ENCODE assay signal across 29 cellular contexts in the genomic region with DNA sequence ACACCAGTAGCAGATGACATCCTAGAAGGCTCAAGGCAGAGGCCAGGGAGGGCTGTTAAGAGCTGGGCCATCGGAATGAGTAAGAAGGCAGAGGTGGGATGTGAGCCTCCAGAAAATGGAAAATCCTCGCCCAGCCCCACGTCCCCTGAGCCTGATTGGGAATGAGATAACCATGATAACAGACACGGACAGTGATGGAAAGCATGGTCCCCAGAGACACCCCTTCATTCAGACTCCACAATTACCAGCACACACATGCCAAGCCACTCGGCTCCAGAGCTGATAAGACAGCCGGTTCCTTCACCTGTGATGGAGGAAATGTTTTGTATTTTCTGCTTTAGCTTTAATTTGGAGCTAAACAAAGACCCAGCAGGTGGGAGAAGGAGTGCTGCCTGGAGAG.
DNase-seq lines count a peak whose midpoint lies in the region; ATAC-seq and TF ChIP-seq lines count a peak whose summit lies in the region.
"Had no signal": no experiment of that assay in that cellular context is flagged by ENCODE, and none has a peak within 500 bp of the region (broad histone marks: within the 10 kb centered on the region; RNA-seq: fewer than 3 reads in every experiment).

No MANE protein-coding gene starts in this region.

- H3K36me3 Mint-ChIP-seq in H9 (ENCODE audit: insufficient read depth in 1 of 3, low read depth in 3 of 3) = no peaks in the 10 kb centered on the region
- H3K36me3 Mint-ChIP-seq in neural progenitor cell = no peaks in the 10 kb centered on the region
- no peaks in the 10 kb centered on the region for H3K36me3 Mint-ChIP-seq in natural killer cell
- H3K36me3 Mint-ChIP-seq: immature natural killer cell; stimulated activated naive B cell treated with anti-CD40 and anti-IgM and Interleukin-4, amounts not matched to agents 10 μg/mL and 1 μg/mL and 100 μg/mL, for 72 hours had no signal

- H3K56ac ChIP-seq in H9 (ENCODE audit: insufficient read length, low read depth, low read length) = no peak overlapping the region

- H3K36me3 ChIP-seq in neural progenitor cell = no peaks in the 10 kb centered on the region
- H3K36me3 ChIP-seq: cardiac muscle cell, colonic mucosa, pancreas had no signal

- H3K18ac ChIP-seq in H9 (ENCODE audit: insufficient read length, low read depth, low read length) = no peak overlapping the region

- H2AK5ac ChIP-seq in H9 (ENCODE audit: insufficient read length, low read length) = no peak overlapping the region

- no peak overlapping the region for H3T11ph ChIP-seq in H9 (ENCODE audit: low read length)

- H3K4me1 ChIP-seq in H9 (ENCODE audit: insufficient read depth, low read length) (no peaks in the 10 kb centered on the region; the same call in 1 of the 2 replicates), neural progenitor cell (peaks cover 14% of the 10 kb centered on the region)
- H3K4me1 ChIP-seq: colonic mucosa, pancreas had no signal

- no peak for ATAC-seq in natural killer cell
- no peak for ATAC-seq in HG03571 (IDR thresholded peaks at IDR 0.05; ENCODE audit: unreplicated experiment)
- ATAC-seq: activated naive CD8-positive, alpha-beta T cell treated with anti-CD3 and anti-CD28 coated beads, Interleukin-2, amount 50 U/mL, for 24 hours; effector memory CD8-positive, alpha-beta T cell; pancreas; Right ventricle myocardium inferior; stimulated activated naive B cell treated with anti-CD40 and anti-IgM and Interleukin-4, amounts not matched to agents 10 μg/mL and 1 μg/mL and 100 μg/mL, for 72 hours had no signal

- no peak overlapping the region for H2BK15ac ChIP-seq in H9 (ENCODE audit: low read depth, low read length)

- H2BK120ac ChIP-seq in H9 (ENCODE audit: low read depth, low read length, poor library complexity, severe bottlenecking) = no peak overlapping the region

- no peak overlapping the region for H3K4me3 ChIP-seq in neural progenitor cell
- H3K4me3 ChIP-seq: cardiac muscle cell, colonic mucosa, pancreas had no signal

- H3K4me3 Mint-ChIP-seq in H9 (no peak overlapping the region; a peak in 1 of 5 replicates), neural progenitor cell (no peak overlapping the region), natural killer cell (no peak overlapping the region)
- H3K4me3 Mint-ChIP-seq: activated naive CD8-positive, alpha-beta T cell treated with anti-CD3 and anti-CD28 coated beads, Interleukin-2, amount 50 U/mL, for 24 hours; effector memory CD8-positive, alpha-beta T cell; immature natural killer cell; nephron progenitor cell; stimulated activated naive B cell treated with anti-CD40 and anti-IgM and Interleukin-4, amounts not matched to agents 10 μg/mL and 1 μg/mL and 100 μg/mL, for 72 hours had no signal

- no peak overlapping the region for H2BK5ac ChIP-seq in H9 (ENCODE audit: insufficient read length, low read length)

- H4K20me1 ChIP-seq in H9 (ENCODE audit: control insufficient read depth, insufficient read depth, insufficient read length) (no peaks in the 10 kb centered on the region), neural progenitor cell (ENCODE audit: low read depth) (no peaks in the 10 kb centered on the region)

- H3K14ac ChIP-seq in H9 (ENCODE audit: insufficient read depth, low read length) = no peak overlapping the region

- no peak for TF ChIP-seq CTCF in H9 (conservative IDR thresholded peaks at IDR 0.05)
- TF ChIP-seq CTCF in neural progenitor cell (IDR thresholded peaks at IDR 0.05) = no peak
- TF ChIP-seq CTCF in natural killer cell (IDR thresholded peaks at IDR 0.05) = no peak

- no peaks in the 10 kb centered on the region for H3K9me3 ChIP-seq in H9 (ENCODE audit: control insufficient read depth, low read depth, low read length)
- no peaks in the 10 kb centered on the region for H3K9me3 ChIP-seq in neural progenitor cell (ENCODE audit: low read depth)
- H3K9me3 ChIP-seq: colonic mucosa, pancreas had no signal

- H2BK12ac ChIP-seq in H9 (ENCODE audit: insufficient read length, low read depth, low read length) = no peak overlapping the region

- no peaks in the 10 kb centered on the region for H3K79me2 ChIP-seq in H9 (ENCODE audit: insufficient read depth, low read length)
- no peaks in the 10 kb centered on the region for H3K79me2 ChIP-seq in neural progenitor cell (ENCODE audit: low read depth)

- H3K27me3 Mint-ChIP-seq in H9 (ENCODE audit: low read depth) (peaks cover 24% of the 10 kb centered on the region), neural progenitor cell (ENCODE audit: insufficient read depth, low read depth) (peaks cover 6% of the 10 kb centered on the region), natural killer cell (ENCODE audit: low read depth in 2 of 2) (peaks cover 5 to 8% of the 10 kb centered on the region in 2 donors)

- no peaks in the 10 kb centered on the region for H3K79me1 ChIP-seq in H9 (ENCODE audit: insufficient read depth, low read depth, low read length, poor library complexity, severe bottlenecking)

- H2AFZ ChIP-seq in H9 (ENCODE audit: low read length) (no peak overlapping the region), neural progenitor cell (replicated peaks) (no peak overlapping the region)

- no peaks in the 10 kb centered on the region for H3F3A ChIP-seq in neural progenitor cell (ENCODE audit: low read depth)

- H4K8ac ChIP-seq in H9 (replicated peaks; ENCODE audit: insufficient read length, low read depth, low read length) = no peak overlapping the region

- intact Hi-C loops in natural killer cell (cut with micrococcal nuclease) = no loop called here

- peak; percentile 45 to 72 (median 60) for DNase-seq in NCI-H1417 (lab: John Stamatoyannopoulos, UW)
- DNase-seq in NCI-H1417 treated with DMSO at 0.1 percent for 48 hours (lab: John Stamatoyannopoulos, UW) = no peak
- peak; percentile 5 for DNase-seq in H9
- peak; percentile 68 for DNase-seq in NCI-H69 (lab: John Stamatoyannopoulos, UW)
- no peak for DNase-seq in neural progenitor cell (ENCODE audit: low spot score)
- no peak for DNase-seq in natural killer cell
- no peak for DNase-seq in ureter (ENCODE audit: low spot score)
- DNase-seq: activated CD4-positive, alpha-beta T cell treated with anti-CD3 and anti-CD28 coated beads for 4 hours; activated naive CD4-positive, alpha-beta T cell; activated naive CD8-positive, alpha-beta T cell treated with anti-CD3 and anti-CD28 coated beads, Interleukin-2, amount 50 U/mL, for 24 hours; activated T-cell treated with anti-CD3 and anti-CD28 coated beads, Interleukin-2, amount 50 U/mL, for 48 hours; colonic mucosa; effector memory CD8-positive, alpha-beta T cell; GOT3; immature natural killer cell; KG1; NCI-H1105 treated with DMSO at 0.1 percent for 48 hours; NCI-H2171 treated with DMSO at 0.1 percent for 48 hours; NCI-H526; nephron progenitor cell; pancreas; stimulated activated naive B cell treated with anti-CD40 and anti-IgM and Interleukin-4, amounts not matched to agents 10 μg/mL and 1 μg/mL and 100 μg/mL, for 72 hours; T-helper 9 cell had no signal

- no peak overlapping the region for H3K27ac ChIP-seq in H9 (ENCODE audit: insufficient read length, low read depth, low read length)
- no peak overlapping the region for H3K27ac ChIP-seq in neural progenitor cell
- H3K27ac ChIP-seq: 22Rv1, C4-2B, cardiac muscle cell, colonic mucosa, pancreas, VCaP had no signal

- H4K5ac ChIP-seq in H9 (ENCODE audit: insufficient read length, low read depth, low read length) = no peak overlapping the region

- H4K91ac ChIP-seq in H9 (ENCODE audit: insufficient read length, low read depth, low read length) = no peak overlapping the region

- peaks cover 24 to 28% of the 10 kb centered on the region in 2 experiments for H3K4me1 Mint-ChIP-seq in H9
- H3K4me1 Mint-ChIP-seq in neural progenitor cell = peaks cover 12% of the 10 kb centered on the region
- no peaks in the 10 kb centered on the region for H3K4me1 Mint-ChIP-seq in natural killer cell
- H3K4me1 Mint-ChIP-seq: activated naive CD8-positive, alpha-beta T cell treated with anti-CD3 and anti-CD28 coated beads, Interleukin-2, amount 50 U/mL, for 24 hours; immature natural killer cell; stimulated activated naive B cell treated with anti-CD40 and anti-IgM and Interleukin-4, amounts not matched to agents 10 μg/mL and 1 μg/mL and 100 μg/mL, for 72 hours had no signal

- no peak overlapping the region for H2BK20ac ChIP-seq in H9 (ENCODE audit: low read depth, low read length, poor library complexity, severe bottlenecking)

- no peaks in the 10 kb centered on the region for H3K23me2 ChIP-seq in H9 (ENCODE audit: insufficient read length, low read depth, low read length, poor library complexity, severe bottlenecking)

- H3K23ac ChIP-seq in H9 (ENCODE audit: insufficient read length, low read depth, low read length) = no peak overlapping the region

- H3K4me2 ChIP-seq in H9 (ENCODE audit: insufficient read depth, insufficient read length, low read length) (no peak overlapping the region), neural progenitor cell (peak overlapping the region; percentile 24)

- no CpG with 5 or more reads among the region's 6 CpGs for WGBS in H9 (ENCODE audit: extremely low coverage, insufficient read length, low lambda C conversion rate)

- no peak overlapping the region for H3K9ac ChIP-seq in H9 (ENCODE audit: extremely low read depth, insufficient read length, low read length)
- H3K9ac ChIP-seq in neural progenitor cell = no peak overlapping the region

- H3K27ac Mint-ChIP-seq in H9 (no peak overlapping the region), neural progenitor cell (no peak overlapping the region), natural killer cell (no peak overlapping the region)
- H3K27ac Mint-ChIP-seq: activated naive CD8-positive, alpha-beta T cell treated with anti-CD3 and anti-CD28 coated beads, Interleukin-2, amount 50 U/mL, for 24 hours; effector memory CD8-positive, alpha-beta T cell; immature natural killer cell; nephron progenitor cell; stimulated activated naive B cell treated with anti-CD40 and anti-IgM and Interleukin-4, amounts not matched to agents 10 μg/mL and 1 μg/mL and 100 μg/mL, for 72 hours had no signal

- H3K9me3 Mint-ChIP-seq in H9 (peaks cover 2 to 3% of the 10 kb centered on the region in 2 experiments; a peak in 2 of 5 replicates), neural progenitor cell (no peaks in the 10 kb centered on the region), natural killer cell (no peaks in the 10 kb centered on the region)
- H3K9me3 Mint-ChIP-seq: activated naive CD8-positive, alpha-beta T cell treated with anti-CD3 and anti-CD28 coated beads, Interleukin-2, amount 50 U/mL, for 24 hours; effector memory CD8-positive, alpha-beta T cell; immature natural killer cell; nephron progenitor cell had no signal

- H3K4ac ChIP-seq in H9 (ENCODE audit: low read depth, low read length) = no peak overlapping the region

- H3K27me3 ChIP-seq in H9 (ENCODE audit: insufficient read depth, low read length) (no peaks in the 10 kb centered on the region), neural progenitor cell (peaks cover 4% of the 10 kb centered on the region)
- H3K27me3 ChIP-seq: cardiac muscle cell, colonic mucosa, pancreas had no signal

Comparison
In these comparisons a context has a peak if more than half of its experiments do, and no peak if none do; other contexts are left out.
1. DNase-seq: peak in NCI-H1417 (3 of 3), H9 (single experiment) and NCI-H69 (single experiment); none in NCI-H1417 treated with DMSO at 0.1 percent for 48 hours (single experiment), neural progenitor cell (single experiment), natural killer cell (single experiment) and ureter (single experiment).